ENCODE assay signal across 20 cellular contexts in genomic region chr4:3874525-3875110, GRCh38.
A peak's percentile ranks its signal among the peaks of the same experiment; 100 is the strongest.
DNase-seq lines count a peak whose midpoint lies in the region; ATAC-seq and TF ChIP-seq lines count a peak whose summit lies in the region.
"Had no signal": no experiment of that assay in that cellular context is flagged by ENCODE, and none has a peak within 500 bp of the region (broad histone marks: within the 10 kb centered on the region; RNA-seq: fewer than 3 reads in every experiment).

No MANE protein-coding gene starts in this region.

- no peaks in the 10 kb centered on the region for H3K36me3 Mint-ChIP-seq in activated T-cell treated with anti-CD3 and anti-CD28 coated beads, Interleukin-2, amount 50 U/mL, for 24 hours (ENCODE audit: low read depth)
- no peaks in the 10 kb centered on the region for H3K36me3 Mint-ChIP-seq in activated T-cell treated with anti-CD3 and anti-CD28 coated beads, Interleukin-2, amount 50 U/mL, for 4 hours (ENCODE audit: insufficient read depth)

- no peaks in the 10 kb centered on the region for H3K36me3 ChIP-seq in Peyer's patch
- H3K36me3 ChIP-seq: HAP-1 had no signal

- ATAC-seq in activated T-cell treated with anti-CD3 and anti-CD28 coated beads, Interleukin-2, amount 50 U/mL, for 4 hours = no peak
- ATAC-seq in sciatic nerve (no peak), left ventricle myocardium superior (no peak)
- ATAC-seq: GM12878, SK-N-SH treated with all-trans-retinoic acid at 6 μM for 48 hours had no signal

- no peak overlapping the region for H3K27ac ChIP-seq in Peyer's patch
- H3K27ac ChIP-seq: PC-9, RWPE1 had no signal

- H3K27me3 Mint-ChIP-seq in activated T-cell treated with anti-CD3 and anti-CD28 coated beads, Interleukin-2, amount 50 U/mL, for 24 hours = peaks cover 86% of the 10 kb centered on the region
- H3K27me3 Mint-ChIP-seq in activated T-cell treated with anti-CD3 and anti-CD28 coated beads, Interleukin-2, amount 50 U/mL, for 4 hours (ENCODE audit: low read depth) = peaks cover 73% of the 10 kb centered on the region

- H3K4me3 ChIP-seq in Peyer's patch = no peak overlapping the region
- H3K4me3 ChIP-seq: GM12878, HAP-1, PC-9 had no signal

- no peak overlapping the region for H3K27ac Mint-ChIP-seq in activated T-cell treated with anti-CD3 and anti-CD28 coated beads, Interleukin-2, amount 50 U/mL, for 24 hours

- H3K4me3 Mint-ChIP-seq in activated T-cell treated with anti-CD3 and anti-CD28 coated beads, Interleukin-2, amount 50 U/mL, for 24 hours = no peak overlapping the region
- no peak overlapping the region for H3K4me3 Mint-ChIP-seq in activated T-cell treated with anti-CD3 and anti-CD28 coated beads, Interleukin-2, amount 50 U/mL, for 4 hours

- peaks cover 6% of the 10 kb centered on the region for H3K9me3 Mint-ChIP-seq in activated T-cell treated with anti-CD3 and anti-CD28 coated beads, Interleukin-2, amount 50 U/mL, for 24 hours
- peaks cover 5% of the 10 kb centered on the region for H3K9me3 Mint-ChIP-seq in activated T-cell treated with anti-CD3 and anti-CD28 coated beads, Interleukin-2, amount 50 U/mL, for 4 hours

- peaks cover 12% of the 10 kb centered on the region for H3K4me1 Mint-ChIP-seq in activated T-cell treated with anti-CD3 and anti-CD28 coated beads, Interleukin-2, amount 50 U/mL, for 24 hours (ENCODE audit: low read depth)
- H3K4me1 Mint-ChIP-seq in activated T-cell treated with anti-CD3 and anti-CD28 coated beads, Interleukin-2, amount 50 U/mL, for 4 hours (ENCODE audit: low read depth) = peaks cover 9% of the 10 kb centered on the region

- no peak for TF ChIP-seq POLR2A in Peyer's patch (IDR thresholded peaks at IDR 0.05)

- DNase-seq in activated T-cell treated with anti-CD3 and anti-CD28 coated beads, Interleukin-2, amount 50 U/mL, for 24 hours = peak; percentile 6
- no peak for DNase-seq in activated T-cell treated with anti-CD3 and anti-CD28 coated beads, Interleukin-2, amount 50 U/mL, for 4 hours
- DNase-seq in Peyer's patch (peak in 2 of 3 donors; percentile 18 to 34), epidermal melanocyte (ENCODE audit: insufficient read length, low spot score) (peak; percentile 4), sciatic nerve (ENCODE audit: low spot score) (peak; percentile 19), left ventricle myocardium superior (no peak), NCI-H446 (lab: John Stamatoyannopoulos, UW) (no peak)
- DNase-seq in activated CD4-positive, CD25-positive, alpha-beta regulatory T cell (lab: John Stamatoyannopoulos, UW) = no peak
- DNase-seq: DMS53, KBM-7, NCI-H1092 treated with DMSO at 0.1 percent for 48 hours, NCI-H1436 treated with DMSO at 0.1 percent for 48 hours, NCI-H1930, NCI-H510A treated with DMSO at 0.1 percent for 48 hours, NCI-H748 treated with DMSO at 0.1 percent for 48 hours, PC-9 had no signal

- peaks cover 0 to 7% (median 0%) of the 10 kb centered on the region in 4 donors for H3K4me1 ChIP-seq in Peyer's patch
- H3K4me1 ChIP-seq: HAP-1 had no signal

- peaks cover 0 to 4% of the 10 kb centered on the region in 2 donors for H3K27me3 ChIP-seq in Peyer's patch

- no peaks in the 10 kb centered on the region for H3K9me3 ChIP-seq in Peyer's patch
- H3K9me3 ChIP-seq: HAP-1 had no signal

- no peak for TF ChIP-seq CTCF in Peyer's patch (IDR thresholded peaks at IDR 0.05)

- intact Hi-C loops in sciatic nerve (cut with DNase I) = loop anchor here (5.0 kb wide), 1 partner anchor 792 kb away; no protein-coding TSS in a partner anchor
- intact Hi-C loops in left ventricle myocardium superior (cut with micrococcal nuclease) = no loop called here

Comparison
In these comparisons a context has a peak if more than half of its experiments do, and no peak if none do; other contexts are left out.
1. DNase-seq: peak in activated T-cell treated with anti-CD3 and anti-CD28 coated beads, Interleukin-2, amount 50 U/mL, for 24 hours (single experiment), Peyer's patch (2 of 3), epidermal melanocyte (single experiment) and sciatic nerve (single experiment); none in activated T-cell treated with anti-CD3 and anti-CD28 coated beads, Interleukin-2, amount 50 U/mL, for 4 hours (single experiment), activated CD4-positive, CD25-positive, alpha-beta regulatory T cell (0 of 4), left ventricle myocardium superior (single experiment) and NCI-H446 (0 of 2).